31 cellular contexts compared by ENCODE assay signal in the genomic region with DNA sequence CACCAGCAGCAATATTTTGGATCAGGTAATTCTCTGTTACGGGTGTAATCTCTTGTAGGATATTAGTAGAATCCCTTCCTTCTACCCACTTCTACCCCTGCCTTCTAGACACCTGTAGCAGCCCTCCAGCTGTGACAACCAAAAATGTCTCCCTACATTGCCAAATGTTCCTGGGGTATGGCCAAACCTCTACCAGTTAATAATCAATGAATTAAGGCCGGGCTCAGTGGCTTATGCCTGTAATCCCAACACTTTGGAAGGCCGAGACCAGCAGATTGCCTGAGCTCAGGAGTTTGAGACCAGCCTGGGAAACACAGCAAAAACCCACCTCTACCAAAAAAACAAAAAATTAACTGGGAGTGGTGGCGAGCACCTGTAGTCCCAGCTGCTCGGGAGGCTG.
"Had no signal": no experiment of that assay in that cellular context is flagged by ENCODE, and none has a peak within 500 bp of the region (broad histone marks: within the 10 kb centered on the region; RNA-seq: fewer than 3 reads in every experiment).

No MANE protein-coding gene starts in this region.

- H3K27ac ChIP-seq: adrenal gland, body of pancreas, esophagus muscularis mucosa, foreskin keratinocyte, gastrocnemius medialis had no signal

- H3K27me3 ChIP-seq: adrenal gland, body of pancreas, esophagus muscularis mucosa, gastrocnemius medialis had no signal

- H3K4me1 ChIP-seq: foreskin keratinocyte had no signal

- FAIRE-seq: colon had no signal

- ATAC-seq: activated CD4-positive, alpha-beta T cell treated with anti-CD3 and anti-CD28 coated beads for 36 hours; activated CD8-positive, alpha-beta memory T cell treated with anti-CD3 and anti-CD28 coated beads, Interleukin-2, amount 10 ng/mL, durations not matched to agents 7 days and 5 days; activated CD8-positive, alpha-beta T cell treated with anti-CD3 and anti-CD28 coated beads, Interleukin-2, amount 10 ng/mL, durations not matched to agents 7 days and 5 days; activated naive CD8-positive, alpha-beta T cell treated with anti-CD3 and anti-CD28 coated beads, Interleukin-2, amount 50 U/mL, for 24 hours; body of pancreas; effector memory CD8-positive, alpha-beta T cell; foreskin keratinocyte; gastrocnemius medialis; T-helper 17 cell had no signal

- H3K9me3 ChIP-seq: adrenal gland, body of pancreas, esophagus muscularis mucosa, gastrocnemius medialis had no signal

- DNase-seq: activated CD4-positive, alpha-beta memory T cell treated with anti-CD3 and anti-CD28 coated beads for 36 hours; activated CD4-positive, alpha-beta T cell treated with anti-CD3 and anti-CD28 coated beads for 36 hours; activated CD4-positive, alpha-beta T cell treated with anti-CD3 and anti-CD28 coated beads, Interleukin-2, amount 10 ng/mL, durations not matched to agents 24 days and 14 days; activated CD4-positive, CD25-positive, alpha-beta regulatory T cell; activated CD4-positive, CD25-positive, alpha-beta regulatory T cell treated with anti-CD3 and anti-CD28 coated beads, Interleukin-2, amount 50 U/mL, for 72 hours; activated CD8-positive, alpha-beta memory T cell treated with anti-CD3 and anti-CD28 coated beads, Interleukin-2, amount 10 ng/mL, durations not matched to agents 7 days and 5 days; activated CD8-positive, alpha-beta memory T cell treated with anti-CD3 and anti-CD28 coated beads, Interleukin-2, amount 50 U/mL, for 4 hours; activated CD8-positive, alpha-beta T cell treated with anti-CD3 and anti-CD28 coated beads, Interleukin-2, amount 10 ng/mL, durations not matched to agents 7 days and 5 days; activated effector memory CD4-positive, alpha-beta T cell treated with anti-CD3 and anti-CD28 coated beads, Interleukin-2, amount 50 U/mL, for 16 hours; activated naive CD4-positive, alpha-beta T cell treated with anti-CD3 and anti-CD28 coated beads for 36 hours; activated naive CD8-positive, alpha-beta T cell treated with anti-CD3 and anti-CD28 coated beads for 36 hours; activated naive CD8-positive, alpha-beta T cell treated with anti-CD3 and anti-CD28 coated beads, Interleukin-2, amount 50 U/mL, for 24 hours; activated T-cell treated with anti-CD3 and anti-CD28 coated beads, Interleukin-2, amount 50 U/mL, for 1 hour; activated T-cell treated with anti-CD3 and anti-CD28 coated beads, Interleukin-2, amount 50 U/mL, for 48 hours; amygdala; aorta; caudate nucleus; cortex of kidney; dermis blood vessel endothelial cell; effector CD4-positive, alpha-beta T cell; effector memory CD8-positive, alpha-beta T cell; erythroblast; foreskin keratinocyte; gastrocnemius medialis; T-helper 1 cell; T-helper 17 cell; T1000 had no signal

- H3K4me3 ChIP-seq: adrenal gland, body of pancreas, esophagus muscularis mucosa, gastrocnemius medialis had no signal

- H3K36me3 ChIP-seq: adrenal gland, esophagus muscularis mucosa, gastrocnemius medialis had no signal
